ENCODE assay signal across 8 cellular contexts in the genomic region with DNA sequence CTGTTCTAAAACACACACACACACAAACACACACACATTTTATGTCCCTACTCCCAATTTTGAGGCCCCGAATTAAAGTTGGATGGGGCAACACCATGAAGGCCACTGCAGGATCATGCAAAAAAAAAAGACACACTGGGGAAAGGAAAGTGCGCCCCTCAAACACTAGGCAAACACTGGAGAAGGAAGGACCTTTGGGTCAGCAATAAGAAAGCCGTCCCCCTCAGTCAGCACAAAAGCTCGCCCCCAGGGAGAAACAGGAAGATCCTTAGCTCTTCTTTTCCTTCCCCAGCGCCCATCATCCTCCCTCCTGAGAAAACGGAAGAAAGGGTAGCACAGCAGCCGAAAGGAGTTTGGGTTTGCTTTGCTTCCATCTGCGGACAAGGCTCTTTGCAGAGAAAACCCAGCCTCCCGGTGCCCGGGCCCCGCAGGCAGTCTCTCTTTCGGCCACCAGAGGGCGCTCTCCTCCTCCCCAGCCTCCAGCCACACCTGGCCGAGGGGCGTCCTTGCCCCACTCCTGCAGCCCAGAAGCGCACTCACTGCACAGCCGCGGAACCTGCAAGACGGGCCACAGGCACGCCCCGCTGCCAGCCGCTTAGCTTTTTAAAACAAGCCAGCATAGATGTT.
A peak's percentile ranks its signal among the peaks of the same experiment; 100 is the strongest.
DNase-seq lines count a peak whose midpoint lies in the region; ATAC-seq and TF ChIP-seq lines count a peak whose summit lies in the region.

No MANE protein-coding gene starts in this region.

- peak; percentile 41 for DNase-seq in DMS 273 treated with DMSO at 0.1 percent for 48 hours (lab: John Stamatoyannopoulos, UW)
- DNase-seq in IMR-90, result peak; percentile 47
- DNase-seq in SJCRH30, result peak; percentile 35 to 58
- DNase-seq in activated naive CD4-positive, alpha-beta T cell treated with Interleukin-2 at 50 U/mL for 16 hours, result peak; percentile 68
- peak; percentile 72 for DNase-seq in glomerular visceral epithelial cell (ENCODE audit: extremely low spot score)
- peak; percentile 28 for DNase-seq in occipital lobe (lab: John Stamatoyannopoulos, UW)
- peak; percentile 87 for DNase-seq in testis

- H2AK9ac ChIP-seq in IMR-90 (replicated peaks; ENCODE audit: low read depth, low read length, poor library complexity), result peak overlapping the region; percentile 20

- TF ChIP-seq CTCF in IMR-90 (conservative IDR thresholded peaks at IDR 0.05; ENCODE audit: low read depth, low read length) (peak; percentile 88), testis (IDR thresholded peaks at IDR 0.05) (peak; percentile 96 to 99 (median 97))

- H3K9me3 ChIP-seq in IMR-90 (ENCODE audit: control insufficient read depth, insufficient read depth, low read length) (no peaks in the 10 kb centered on the region), SJCRH30 (replicated peaks) (no peaks in the 10 kb centered on the region), testis (no peaks in the 10 kb centered on the region)

- H3K4ac ChIP-seq in IMR-90 (ENCODE audit: low read depth, low read length), result peak overlapping the region; percentile 82

- intact Hi-C loops in IMR-90 (cut with micrococcal nuclease), result loop anchor here (1.0 to 10.0 kb wide), 3 partner anchors 311 to 550 kb away; partner anchors contain the start of gene RNF152
- intact Hi-C loops in testis (cut with DNase I; ENCODE audit: low total_unique reads), result no loop called here

- peak overlapping the region; percentile 89 for H2AFZ ChIP-seq in IMR-90 (replicated peaks; ENCODE audit: low read length, poor library complexity)

- H2BK5ac ChIP-seq in IMR-90 (ENCODE audit: low read depth, low read length, poor library complexity, severe bottlenecking), result no peak overlapping the region

- in situ Hi-C loops in IMR-90 (cut with MboI; ENCODE audit: low sequenced_read_pairs), result no loop called here

- peak overlapping the region; percentile 75 for H3K9ac ChIP-seq in IMR-90 (ENCODE audit: low read depth, low read length)

- no peaks in the 10 kb centered on the region for H3K79me1 ChIP-seq in IMR-90 (ENCODE audit: low read depth in 1 of 2, low read length in 2 of 2)

- H2BK15ac ChIP-seq in IMR-90 (ENCODE audit: low read depth, low read length), result peak overlapping the region; percentile 16; the same call in 2 of the 3 replicates

- H3K36me3 ChIP-seq in IMR-90 (ENCODE audit: control insufficient read depth, insufficient read depth, low read length) (no peaks in the 10 kb centered on the region), SJCRH30 (no peaks in the 10 kb centered on the region), testis (ENCODE audit: low read depth, missing control alignments) (no peaks in the 10 kb centered on the region)

- no peaks in the 10 kb centered on the region for H4K20me1 ChIP-seq in IMR-90 (ENCODE audit: insufficient read depth, low read length)

- peak overlapping the region; percentile 91 for H2BK120ac ChIP-seq in IMR-90 (ENCODE audit: low read depth, low read length)

- H3K4me3 ChIP-seq in IMR-90 (ENCODE audit: insufficient read depth, low read depth, low read length), result peak overlapping the region; percentile 45
- no peak overlapping the region for H3K4me3 ChIP-seq in SJCRH30
- H3K4me3 ChIP-seq in testis, result peak overlapping the region; percentile 24 to 47

- H3K9me1 ChIP-seq in IMR-90 (ENCODE audit: insufficient read depth, low read length), result peaks cover 4% of the 10 kb centered on the region

- H3K27ac ChIP-seq in IMR-90 (ENCODE audit: insufficient read depth, low read length) (peak overlapping the region; percentile 57; the same call in 1 of the 2 replicates), SJCRH30 (no peak overlapping the region), testis (peak overlapping the region; percentile 74 to 86)

- dilution Hi-C loops in IMR-90 (cut with HindIII; ENCODE audit: low sequenced_read_pairs, unreplicated experiment), result no loop called here

- H4K91ac ChIP-seq in IMR-90 (ENCODE audit: insufficient read depth, low read depth, low read length), result peak overlapping the region; percentile 69; the same call in 1 of the 2 replicates

- CTCF ChIA-PET in IMR-90 (lab: Yijun Ruan, JAX), result interaction anchor here (0.5 to 1.8 kb wide), 11 partner anchors 14 to 551 kb away, joined by 3 to 15 read pairs (median 4); no protein-coding TSS in a partner anchor

- H3K4me2 ChIP-seq in IMR-90 (ENCODE audit: low read depth, low read length), result peak overlapping the region; percentile 92

- peak overlapping the region; percentile 84 for H3K14ac ChIP-seq in IMR-90 (replicated peaks; ENCODE audit: low read depth, low read length)

- no peaks in the 10 kb centered on the region for H3K27me3 ChIP-seq in IMR-90 (ENCODE audit: control insufficient read depth, insufficient read depth, low read length)
- no peaks in the 10 kb centered on the region for H3K27me3 ChIP-seq in SJCRH30
- H3K27me3 ChIP-seq in testis, result no peaks in the 10 kb centered on the region

- H4K8ac ChIP-seq in IMR-90 (ENCODE audit: low read depth in 2 of 2, low read length in 2 of 2), result peak overlapping the region; percentile 59 to 89; a peak in 3 of 4 replicates

- POLR2A ChIA-PET in IMR-90 (lab: Charles Lee; ENCODE audit: unreplicated experiment), result interaction anchor here (1.1 kb wide), 1 partner anchor 25 kb away, joined by 12 read pairs; no protein-coding TSS in a partner anchor

- no peak for TF ChIP-seq POLR2A in IMR-90 (IDR thresholded peaks at IDR 0.05; ENCODE audit: low read depth, low read length)
- no peak for TF ChIP-seq POLR2A in testis (IDR thresholded peaks at IDR 0.05)

- peak overlapping the region; percentile 88 for H4K5ac ChIP-seq in IMR-90 (ENCODE audit: low read depth, low read length)

- peak overlapping the region; percentile 83 for H2BK20ac ChIP-seq in IMR-90 (ENCODE audit: low read depth, low read length)

- peak; percentile 84 for TF ChIP-seq RAD21 in IMR-90 (IDR thresholded peaks at IDR 0.05; ENCODE audit: low read length)

- peak overlapping the region; percentile 81 for H3K18ac ChIP-seq in IMR-90 (ENCODE audit: low read depth, low read length)

- 0% methylated on average over 9 of the region's 22 CpGs; no CpG with 5 or more reads in 1 of the 2 experiments for WGBS in IMR-90 (ENCODE audit: extremely low coverage in 2 of 2, insufficient read length in 1 of 2), 2 experiments
- 5 to 7% methylated on average over 20 to 22 of the region's 22 CpGs for WGBS in testis, 2 donors

- peak; percentile 87 for ATAC-seq in GM21515 (IDR thresholded peaks at IDR 0.05; ENCODE audit: unreplicated experiment)
- peak; percentile 97 for ATAC-seq in IMR-90 (ENCODE audit: low read depth)

- H3K23ac ChIP-seq in IMR-90 (ENCODE audit: low read depth, low read length), result no peak overlapping the region

- H3K4me1 ChIP-seq in IMR-90 (ENCODE audit: control insufficient read depth, insufficient read depth, low read length) (peaks cover 4% of the 10 kb centered on the region), SJCRH30 (peaks cover 12% of the 10 kb centered on the region; the same call in 1 of the 2 replicates), testis (peaks cover 18% of the 10 kb centered on the region)

- H3K56ac ChIP-seq in IMR-90 (ENCODE audit: extremely low read depth, insufficient read depth, low read length), result no peak overlapping the region

- no peak overlapping the region for H2AK5ac ChIP-seq in IMR-90 (ENCODE audit: low read depth, low read length)

- no TSS peak for BruUV-seq in IMR-90 (replicated peaks; lab: Mats Ljungman, UMichigan)

TF ChIP-seq in IMR-90, 13 proteins besides CTCF, POLR2A, EP300 and RAD21:
- TF ChIP-seq, protein P1, sequence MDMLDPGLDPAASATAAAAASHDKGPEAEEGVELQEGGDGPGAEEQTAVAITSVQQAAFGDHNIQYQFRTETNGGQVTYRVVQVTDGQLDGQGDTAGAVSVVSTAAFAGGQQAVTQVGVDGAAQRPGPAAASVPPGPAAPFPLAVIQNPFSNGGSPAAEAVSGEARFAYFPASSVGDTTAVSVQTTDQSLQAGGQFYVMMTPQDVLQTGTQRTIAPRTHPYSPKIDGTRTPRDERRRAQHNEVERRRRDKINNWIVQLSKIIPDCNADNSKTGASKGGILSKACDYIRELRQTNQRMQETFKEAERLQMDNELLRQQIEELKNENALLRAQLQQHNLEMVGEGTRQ (IDR thresholded peaks at IDR 0.05; ENCODE audit: low read depth, low read length), result no peak
- TF ChIP-seq RCOR1 (IDR thresholded peaks at IDR 0.05; ENCODE audit: insufficient replicate concordance, low read length), result no peak
- peak; percentile 51; the same call in 1 of the 2 replicates for TF ChIP-seq MAZ (IDR thresholded peaks at IDR 0.05; ENCODE audit: borderline replicate concordance, low read depth, low read length)
- peak; percentile 88 for TF ChIP-seq SMC3 (IDR thresholded peaks at IDR 0.05; ENCODE audit: low read depth, low read length)
- TF ChIP-seq RFX5 (IDR thresholded peaks at IDR 0.05; ENCODE audit: low read depth, low read length), result no peak
- 0 out of 2 replicates have a peak, but pooled peaks have one; percentile 19 for TF ChIP-seq MAFK (IDR thresholded peaks at IDR 0.05; ENCODE audit: low read depth, low read length)

Comparison
In these comparisons a context has a peak if more than half of its experiments do, and no peak if none do; other contexts are left out.
1. DNase-seq: peak in every context shown above with its lines; median percentile 87 in testis; 72 in glomerular visceral epithelial cell; 68 in activated naive CD4-positive, alpha-beta T cell treated with Interleukin-2 at 50 U/mL for 16 hours; 47 in IMR-90; 46 in SJCRH30; 41 in DMS 273 treated with DMSO at 0.1 percent for 48 hours; 28 in occipital lobe.